Comparison of ENCODE assay signal across 19 cellular contexts in genomic region chr7:77958436-77958835, GRCh38.
"Had no signal": no experiment of that assay in that cellular context is flagged by ENCODE, and none has a peak within 500 bp of the region (broad histone marks: within the 10 kb centered on the region; RNA-seq: fewer than 3 reads in every experiment).

No MANE protein-coding gene starts in this region.

- FAIRE-seq: small intestine had no signal

- H3K27ac ChIP-seq: dorsolateral prefrontal cortex, esophagus muscularis mucosa, gastrocnemius medialis, left ventricle myocardium inferior, lower lobe of right lung, ovary, stomach, thoracic aorta had no signal

- H3K36me3 ChIP-seq: ovary, thoracic aorta had no signal

- H3K4me1 ChIP-seq: gastrocnemius medialis, left ventricle myocardium inferior, lower lobe of right lung, stomach had no signal

- H3K27me3 ChIP-seq: dorsolateral prefrontal cortex, esophagus muscularis mucosa, gastrocnemius medialis, ovary, stomach had no signal

- DNase-seq: cortex of kidney; dorsolateral prefrontal cortex; effector CD8-positive, alpha-beta T cell; gastrocnemius medialis; glutamatergic neuron; islet precursor cell; left ventricle myocardium inferior; lower lobe of right lung; natural killer cell; ovary; right cardiac atrium; stimulated activated CD4-positive, alpha-beta T cell treated with anti-CD3 and anti-CD28 coated beads, Interleukin-12 subunit alpha, Interleukin-12 subunit beta, amount 100 ng/mL, for 4 hours; stimulated activated naive CD4-positive, alpha-beta T cell; stomach; substantia nigra; trophoblast cell had no signal

- H3K4me3 ChIP-seq: dorsolateral prefrontal cortex, esophagus muscularis mucosa, gastrocnemius medialis, left ventricle myocardium inferior, lower lobe of right lung, ovary, stomach, thoracic aorta had no signal

- H3K9me3 ChIP-seq: esophagus muscularis mucosa, gastrocnemius medialis, left ventricle myocardium inferior, lower lobe of right lung, ovary, stomach, thoracic aorta had no signal
